In genomic region chr10:30674796-30675195, GRCh38 we compare ENCODE assay signal across 22 cellular contexts. TPM values are rescaled to one million over a fixed set of nuclear protein-coding genes. Genes with fewer than 3 reads are reported as not detected.
DNase-seq lines count a peak whose midpoint lies in the region; ATAC-seq and TF ChIP-seq lines count a peak whose summit lies in the region.
"Had no signal": no experiment of that assay in that cellular context is flagged by ENCODE, and none has a peak within 500 bp of the region (broad histone marks: within the 10 kb centered on the region; RNA-seq: fewer than 3 reads in every experiment).

No MANE protein-coding gene starts in this region.

- no peaks in the 10 kb centered on the region for H3K9me3 ChIP-seq in vagina
- H3K9me3 ChIP-seq: Caco-2 had no signal

- POLR2A ChIA-PET in activated CD4-positive, alpha-beta memory T cell treated with anti-CD3 and anti-CD28 coated beads, Interleukin-2, amount 10 ng/mL, durations not matched to agents 7 days and 5 days (lab: Charles Lee) = no interaction called here

- no peak overlapping the region for H3K4me3 Mint-ChIP-seq in activated CD8-positive, alpha-beta memory T cell treated with anti-CD3 and anti-CD28 coated beads, Interleukin-2, amount 10 ng/mL, durations not matched to agents 7 days and 5 days
- no peak overlapping the region for H3K4me3 Mint-ChIP-seq in activated CD4-positive, alpha-beta memory T cell treated with anti-CD3 and anti-CD28 coated beads, Interleukin-2, amount 10 ng/mL, durations not matched to agents 7 days and 5 days
- H3K4me3 Mint-ChIP-seq: CD4-positive, alpha-beta T cell had no signal

- in situ Hi-C loops in ACHN (cut with HindIII; ENCODE audit: low pct_ligation_motif_present, low pct_unique_long_range_greater_than_20kb, low sequenced_read_pairs) = no loop called here

- CTCF ChIA-PET in activated CD8-positive, alpha-beta memory T cell treated with anti-CD3 and anti-CD28 coated beads, Interleukin-2, amount 10 ng/mL, durations not matched to agents 7 days and 5 days (lab: Charles Lee) = no interaction called here
- CTCF ChIA-PET in activated CD4-positive, alpha-beta memory T cell treated with anti-CD3 and anti-CD28 coated beads, Interleukin-2, amount 10 ng/mL, durations not matched to agents 7 days and 5 days (lab: Charles Lee) = no interaction called here

- no peak for ATAC-seq in activated CD8-positive, alpha-beta memory T cell treated with anti-CD3 and anti-CD28 coated beads, Interleukin-2, amount 10 ng/mL, durations not matched to agents 7 days and 5 days
- ATAC-seq in GM21619 (IDR thresholded peaks at IDR 0.05; ENCODE audit: unreplicated experiment) = no peak

- peaks cover 37% of the 10 kb centered on the region for H3K4me1 Mint-ChIP-seq in activated CD8-positive, alpha-beta memory T cell treated with anti-CD3 and anti-CD28 coated beads, Interleukin-2, amount 10 ng/mL, durations not matched to agents 7 days and 5 days
- peaks cover 50% of the 10 kb centered on the region for H3K4me1 Mint-ChIP-seq in activated CD4-positive, alpha-beta memory T cell treated with anti-CD3 and anti-CD28 coated beads, Interleukin-2, amount 10 ng/mL, durations not matched to agents 7 days and 5 days

- peaks cover 3% of the 10 kb centered on the region for H3K27me3 Mint-ChIP-seq in activated CD8-positive, alpha-beta memory T cell treated with anti-CD3 and anti-CD28 coated beads, Interleukin-2, amount 10 ng/mL, durations not matched to agents 7 days and 5 days
- no peaks in the 10 kb centered on the region for H3K27me3 Mint-ChIP-seq in activated CD4-positive, alpha-beta memory T cell treated with anti-CD3 and anti-CD28 coated beads, Interleukin-2, amount 10 ng/mL, durations not matched to agents 7 days and 5 days

- peak overlapping the region; percentile 70 for H3K27ac ChIP-seq in vagina

- H3K4me3 ChIP-seq in fibroblast of the aortic adventitia (ENCODE audit: low read depth, low read length) (no peak overlapping the region), vagina (no peak overlapping the region)

- H3K9me3 Mint-ChIP-seq in activated CD8-positive, alpha-beta memory T cell treated with anti-CD3 and anti-CD28 coated beads, Interleukin-2, amount 10 ng/mL, durations not matched to agents 7 days and 5 days (ENCODE audit: low read depth) = peaks cover under 1% of the 10 kb centered on the region
- peaks cover 9% of the 10 kb centered on the region for H3K9me3 Mint-ChIP-seq in activated CD4-positive, alpha-beta memory T cell treated with anti-CD3 and anti-CD28 coated beads, Interleukin-2, amount 10 ng/mL, durations not matched to agents 7 days and 5 days
- H3K9me3 Mint-ChIP-seq: CD4-positive, alpha-beta T cell had no signal

- DNase-seq in activated CD8-positive, alpha-beta memory T cell treated with anti-CD3 and anti-CD28 coated beads, Interleukin-2, amount 10 ng/mL, durations not matched to agents 7 days and 5 days = no peak
- DNase-seq in activated CD8-positive, alpha-beta memory T cell treated with anti-CD3 and anti-CD28 coated beads, Interleukin-2, amount 50 U/mL, for 4 hours = no peak
- no peak for DNase-seq in activated CD4-positive, alpha-beta memory T cell treated with anti-CD3 and anti-CD28 coated beads, Interleukin-2, amount 10 ng/mL, durations not matched to agents 7 days and 5 days
- DNase-seq in fibroblast of the aortic adventitia (ENCODE audit: low read depth) (peak; percentile 33), vagina (ENCODE audit: extremely low spot score in 2 of 2) (no peak), ACHN (no peak), NCI-H774 (lab: John Stamatoyannopoulos, UW) (no peak)
- DNase-seq: Caco-2; CD4-positive, alpha-beta T cell; GDM1; H7; KBM-7; NCI-H1436; NCI-H2029; NCI-H2171; NCI-H446; NCI-H526 treated with DMSO at 0.1 percent for 48 hours; NK-92 treated with Interleukin-12 subunit alpha and Interleukin-12 subunit beta, amount 100 ng/mL, for 24 hours; Right ventricle myocardium superior had no signal

- H3K36me3 Mint-ChIP-seq in activated CD8-positive, alpha-beta memory T cell treated with anti-CD3 and anti-CD28 coated beads, Interleukin-2, amount 10 ng/mL, durations not matched to agents 7 days and 5 days = peaks cover 12% of the 10 kb centered on the region
- peaks cover 17% of the 10 kb centered on the region for H3K36me3 Mint-ChIP-seq in activated CD4-positive, alpha-beta memory T cell treated with anti-CD3 and anti-CD28 coated beads, Interleukin-2, amount 10 ng/mL, durations not matched to agents 7 days and 5 days (ENCODE audit: low read depth)

- TF ChIP-seq POLR2A in vagina (IDR thresholded peaks at IDR 0.05) = no peak

- TF ChIP-seq CTCF in fibroblast of the aortic adventitia (IDR thresholded peaks at IDR 0.05; ENCODE audit: insufficient read depth, low read length) = no peak
- no peak for TF ChIP-seq CTCF in vagina (IDR thresholded peaks at IDR 0.05)

- H3K27ac Mint-ChIP-seq in activated CD8-positive, alpha-beta memory T cell treated with anti-CD3 and anti-CD28 coated beads, Interleukin-2, amount 10 ng/mL, durations not matched to agents 7 days and 5 days = peak overlapping the region; percentile 45
- peak overlapping the region; percentile 59 for H3K27ac Mint-ChIP-seq in activated CD4-positive, alpha-beta memory T cell treated with anti-CD3 and anti-CD28 coated beads, Interleukin-2, amount 10 ng/mL, durations not matched to agents 7 days and 5 days
- H3K27ac Mint-ChIP-seq: CD4-positive, alpha-beta T cell had no signal

- no peaks in the 10 kb centered on the region for H3K36me3 ChIP-seq in vagina

- no peaks in the 10 kb centered on the region for H3K4me1 ChIP-seq in vagina
- H3K4me1 ChIP-seq: Caco-2 had no signal

- intact Hi-C loops in vagina (cut with DNase I) = no loop called here

- no peaks in the 10 kb centered on the region for H3K27me3 ChIP-seq in vagina

RNA-seq across cellular contexts. Expression of gene LYZL2, which starts 45.2 kb away (rescaled TPM):
- not detected for total RNA-seq in activated CD8-positive, alpha-beta memory T cell treated with anti-CD3 and anti-CD28 coated beads, Interleukin-2, amount 10 ng/mL, durations not matched to agents 7 days and 5 days
- total RNA-seq in activated CD4-positive, alpha-beta memory T cell treated with anti-CD3 and anti-CD28 coated beads, Interleukin-2, amount 10 ng/mL, durations not matched to agents 7 days and 5 days = not detected
- total RNA-seq in fibroblast of the aortic adventitia (ENCODE audit: low replicate concordance) (not detected in 2 replicates), vagina (not detected)
- total RNA-seq: A172; Caco-2; CD4-positive, alpha-beta T cell; Daoy; H7; Right ventricle myocardium superior had no signal
